In genomic region chr6:35185302-35185681, GRCh38 we compare ENCODE assay signal across 1 cellular context.
TF ChIP-seq lines count a peak whose summit lies in the region.

No MANE protein-coding gene starts in this region.

TF ChIP-seq in HepG2, 621 proteins besides CTCF, POLR2A, EP300 and RAD21 (continues in another document):
- TF ChIP-seq YEATS4 (CRISPR knock-in tag; IDR thresholded peaks at IDR 0.05; ENCODE audit: borderline replicate concordance) (no peak), NR2F6 (IDR thresholded peaks at IDR 0.05) (no peak), NR2F6 (CRISPR knock-in tag; IDR thresholded peaks at IDR 0.05) (peak; percentile 19; the same call in 1 of the 2 replicates), ZNF567 (CRISPR knock-in tag; IDR thresholded peaks at IDR 0.05; ENCODE audit: borderline replicate concordance) (0 out of 2 replicates have a peak, but pooled peaks have one; percentile 79), PAXIP1 (CRISPR knock-in tag; conservative IDR thresholded peaks at IDR 0.05) (peak; percentile 40; the same call in 1 of the 2 replicates), CREM (IDR thresholded peaks at IDR 0.05) (no peak), CREM (CRISPR knock-in tag; IDR thresholded peaks at IDR 0.05) (no peak), HDAC2 (CRISPR knock-in tag; IDR thresholded peaks at IDR 0.05) (peak; percentile 55), TEF (CRISPR knock-in tag; IDR thresholded peaks at IDR 0.05) (peak; percentile 75), ZNF740 (CRISPR knock-in tag; IDR thresholded peaks at IDR 0.05) (peak; percentile 85), ZNF556 (CRISPR knock-in tag; IDR thresholded peaks at IDR 0.05; ENCODE audit: borderline replicate concordance) (no peak), FOXA3 (CRISPR knock-in tag; IDR thresholded peaks at IDR 0.05) (peak; percentile 65), CBX5 (CRISPR knock-in tag; IDR thresholded peaks at IDR 0.05; ENCODE audit: borderline replicate concordance) (no peak), RCOR2 (CRISPR knock-in tag; IDR thresholded peaks at IDR 0.05) (peak; percentile 25; the same call in 1 of the 2 replicates), LCORL (IDR thresholded peaks at IDR 0.05) (no peak), LCORL (CRISPR knock-in tag; IDR thresholded peaks at IDR 0.05) (0 out of 2 replicates have a peak, but pooled peaks have one; percentile 28), ZNF264 (CRISPR knock-in tag; IDR thresholded peaks at IDR 0.05) (0 out of 2 replicates have a peak, but pooled peaks have one; percentile 16), HNF1B (CRISPR knock-in tag; IDR thresholded peaks at IDR 0.05) (peak; percentile 49), CEBPB (IDR thresholded peaks at IDR 0.05; ENCODE audit: borderline replicate concordance, low read depth, low read length) (peak; percentile 90), NCOA2 (CRISPR knock-in tag; IDR thresholded peaks at IDR 0.05) (0 out of 2 replicates have a peak, but pooled peaks have one; percentile 15), ZGPAT (CRISPR knock-in tag; IDR thresholded peaks at IDR 0.05) (peak; percentile 52; the same call in 1 of the 2 replicates), ZFP36L1 (CRISPR knock-in tag; IDR thresholded peaks at IDR 0.05) (no peak), MEIS2 (CRISPR knock-in tag; IDR thresholded peaks at IDR 0.05) (0 out of 2 replicates have a peak, but pooled peaks have one; percentile 37), ZNF687 (CRISPR knock-in tag; IDR thresholded peaks at IDR 0.05) (peak; percentile 20; the same call in 1 of the 2 replicates), SAP130 (CRISPR knock-in tag; IDR thresholded peaks at IDR 0.05; ENCODE audit: low read depth) (peak; percentile 57), BCL6 (CRISPR knock-in tag; IDR thresholded peaks at IDR 0.05) (peak; percentile 82), AKNA (CRISPR knock-in tag; IDR thresholded peaks at IDR 0.05; ENCODE audit: borderline replicate concordance) (no peak), GLI4 (CRISPR knock-in tag; IDR thresholded peaks at IDR 0.05; ENCODE audit: borderline replicate concordance) (no peak), SOX13 (IDR thresholded peaks at IDR 0.05) (no peak), SOX13 (CRISPR knock-in tag; conservative IDR thresholded peaks at IDR 0.05 in 1 of 2, IDR thresholded peaks at IDR 0.05 in 1 of 2) (peak in 1 of 2 experiments; percentile 26; a peak in 1 of 4 replicates), SMYD3 (CRISPR knock-in tag; IDR thresholded peaks at IDR 0.05) (no peak), ZNF574 (CRISPR knock-in tag; IDR thresholded peaks at IDR 0.05) (0 out of 2 replicates have a peak, but pooled peaks have one; percentile 12), RARA (CRISPR knock-in tag; IDR thresholded peaks at IDR 0.05) (0 out of 2 replicates have a peak, but pooled peaks have one; percentile 10), ATF3 (CRISPR knock-in tag; IDR thresholded peaks at IDR 0.05) (peak; percentile 19; the same call in 1 of the 2 replicates), TBX3 (IDR thresholded peaks at IDR 0.05; ENCODE audit: borderline replicate concordance) (no peak), HHEX (CRISPR knock-in tag; IDR thresholded peaks at IDR 0.05) (no peak), SALL1 (CRISPR knock-in tag; IDR thresholded peaks at IDR 0.05) (peak; percentile 46; the same call in 1 of the 2 replicates), CSRNP2 (CRISPR knock-in tag; conservative IDR thresholded peaks at IDR 0.05; ENCODE audit: low read depth) (no peak)
